Comparison of ENCODE assay signal across 20 cellular contexts in genomic region chr9:127430415-127430814, GRCh38.
"Had no signal": no experiment of that assay in that cellular context is flagged by ENCODE, and none has a peak within 500 bp of the region (broad histone marks: within the 10 kb centered on the region; RNA-seq: fewer than 3 reads in every experiment).

No MANE protein-coding gene starts in this region.

- H3K9me3 ChIP-seq: MG63, SJSA1 had no signal

- DNase-seq: Karpas-422, KG1, MG63, NCI-H1092, NCI-H1105 treated with DMSO at 0.1 percent for 48 hours, NCI-H1417 treated with DMSO at 0.1 percent for 48 hours, NCI-H187, NCI-H2029, NCI-H2081 treated with DMSO at 0.1 percent for 48 hours, NCI-H2171, NCI-H226, NCI-H446, NCI-H510A, NCI-H524 treated with DMSO at 0.1 percent for 48 hours, NCI-H69, NCI-H774, Right ventricle myocardium superior, RPMI8226, SIG-M5 had no signal
